Comparison of ENCODE assay signal across 25 cellular contexts in the genomic region with DNA sequence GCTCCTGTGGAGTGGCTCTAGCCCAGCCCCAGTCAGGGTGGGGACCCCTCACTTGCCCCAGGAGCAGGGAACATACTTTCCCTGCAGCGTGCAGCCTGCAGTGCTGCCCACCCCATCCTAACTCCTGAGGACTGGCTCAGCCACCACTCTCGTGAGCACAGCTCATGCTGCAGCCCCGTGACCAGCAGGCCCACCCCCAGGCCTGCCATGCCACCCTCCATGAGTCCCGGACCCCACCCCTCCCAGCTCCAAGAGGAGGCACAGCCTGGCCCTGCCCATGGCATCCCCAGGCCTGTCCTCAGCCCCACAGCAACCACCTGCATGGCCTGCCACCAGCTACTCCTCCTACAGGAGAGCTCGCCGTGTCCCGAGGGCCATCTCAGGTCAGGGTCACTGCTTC.
"Had no signal": no experiment of that assay in that cellular context is flagged by ENCODE, and none has a peak within 500 bp of the region (broad histone marks: within the 10 kb centered on the region; RNA-seq: fewer than 3 reads in every experiment).

No MANE protein-coding gene starts in this region.

- H3K4me2 ChIP-seq: neural progenitor cell, smooth muscle cell had no signal

- H3K27me3 ChIP-seq: pancreas, right atrium auricular region, thyroid gland, vagina had no signal

- DNase-seq: naive thymus-derived CD4-positive, alpha-beta T cell; natural killer cell; nucleus accumbens; pancreas; retina; spleen; stimulated activated CD4-positive, alpha-beta T cell treated with anti-CD3 and anti-CD28 coated beads, Interleukin-12 subunit alpha, Interleukin-12 subunit beta, amount 100 ng/mL, for 4 hours; stimulated activated CD4-positive, alpha-beta T cell treated with anti-CD3 and anti-CD28 coated beads, Interleukin-1b, Interleukin-23, amount 100 ng/mL, for 48 hours; stimulated activated CD4-positive, alpha-beta T cell treated with anti-CD3 and anti-CD28 coated beads, Interleukin-4, amount 100 ng/mL, for 1 hour; stimulated activated CD4-positive, alpha-beta T cell treated with anti-CD3 and anti-CD28 coated beads, Interleukin-4, amount 100 ng/mL, for 4 hours; stimulated activated CD8-positive, alpha-beta memory T cell treated with anti-CD3 and anti-CD28 coated beads, Interleukin-4, amount 100 ng/mL, for 48 hours; stimulated activated naive CD4-positive, alpha-beta T cell treated with Interleukin-2 at 50 U/mL for 16 hours; stomach; thyroid gland; trophoblast cell had no signal

- H3K4me1 ChIP-seq: neural progenitor cell, prostate gland had no signal

- H3K4me3 ChIP-seq: neural progenitor cell, pancreas, prostate gland, right atrium auricular region, skin epidermis, smooth muscle cell, spleen, stomach, thoracic aorta, thyroid gland, tibial nerve, upper lobe of left lung, vagina had no signal

- H3K27ac ChIP-seq: neural progenitor cell, neutrophil, pancreas, prostate gland, right atrium auricular region, skin epidermis, spleen, stomach, thoracic aorta, thyroid gland, tibial nerve, vagina had no signal

- H3K9ac ChIP-seq: neural progenitor cell had no signal

- H3K36me3 ChIP-seq: neural progenitor cell, neutrophil, pancreas, prostate gland, right atrium auricular region, thoracic aorta, thyroid gland, tibial nerve, upper lobe of left lung, vagina had no signal

- H3K9me3 ChIP-seq: neutrophil, pancreas, prostate gland, right atrium auricular region, spleen, stomach, thoracic aorta, thyroid gland, tibial nerve, upper lobe of left lung, vagina had no signal
